1 cellular context compared by ENCODE assay signal in genomic region chr22:48690583-48691317, GRCh38.
TF ChIP-seq lines count a peak whose summit lies in the region.

No MANE protein-coding gene starts in this region.

TF ChIP-seq in HepG2, 621 proteins besides CTCF, POLR2A, EP300 and RAD21 (continued from another document):
- no peak for TF ChIP-seq ZNF512B (CRISPR knock-in tag; IDR thresholded peaks at IDR 0.05; ENCODE audit: borderline replicate concordance)
- no peak for TF ChIP-seq SOX6 (IDR thresholded peaks at IDR 0.05)
- no peak for TF ChIP-seq SOX6 (CRISPR knock-in tag; IDR thresholded peaks at IDR 0.05)
- 0 out of 2 replicates have a peak, but pooled peaks have one; percentile 29 for TF ChIP-seq ZNF230 (CRISPR knock-in tag; IDR thresholded peaks at IDR 0.05)
- no peak for TF ChIP-seq MXI1 (IDR thresholded peaks at IDR 0.05; ENCODE audit: borderline replicate concordance, low read depth, low read length)
- TF ChIP-seq YEATS2 (CRISPR knock-in tag; IDR thresholded peaks at IDR 0.05; ENCODE audit: borderline replicate concordance), result no peak
- no peak for TF ChIP-seq ZNF335 (CRISPR knock-in tag; IDR thresholded peaks at IDR 0.05)
- TF ChIP-seq ZNF143 (CRISPR knock-in tag; IDR thresholded peaks at IDR 0.05), result no peak
- TF ChIP-seq MAX (IDR thresholded peaks at IDR 0.05), result no peak; the same call in 1 of the 2 replicates
- TF ChIP-seq ZHX2 (IDR thresholded peaks at IDR 0.05; ENCODE audit: low read depth), result no peak
- TF ChIP-seq ZHX2 (CRISPR knock-in tag; IDR thresholded peaks at IDR 0.05; ENCODE audit: borderline replicate concordance), result no peak
- TF ChIP-seq GFI1 (CRISPR knock-in tag; IDR thresholded peaks at IDR 0.05; ENCODE audit: borderline replicate concordance), result no peak
- TF ChIP-seq ZNF687 (CRISPR knock-in tag; IDR thresholded peaks at IDR 0.05), result peak; percentile 94
- no peak for TF ChIP-seq SYNCRIP (IDR thresholded peaks at IDR 0.05; ENCODE audit: insufficient read depth, low read depth, low read length)
- TF ChIP-seq, protein P1, sequence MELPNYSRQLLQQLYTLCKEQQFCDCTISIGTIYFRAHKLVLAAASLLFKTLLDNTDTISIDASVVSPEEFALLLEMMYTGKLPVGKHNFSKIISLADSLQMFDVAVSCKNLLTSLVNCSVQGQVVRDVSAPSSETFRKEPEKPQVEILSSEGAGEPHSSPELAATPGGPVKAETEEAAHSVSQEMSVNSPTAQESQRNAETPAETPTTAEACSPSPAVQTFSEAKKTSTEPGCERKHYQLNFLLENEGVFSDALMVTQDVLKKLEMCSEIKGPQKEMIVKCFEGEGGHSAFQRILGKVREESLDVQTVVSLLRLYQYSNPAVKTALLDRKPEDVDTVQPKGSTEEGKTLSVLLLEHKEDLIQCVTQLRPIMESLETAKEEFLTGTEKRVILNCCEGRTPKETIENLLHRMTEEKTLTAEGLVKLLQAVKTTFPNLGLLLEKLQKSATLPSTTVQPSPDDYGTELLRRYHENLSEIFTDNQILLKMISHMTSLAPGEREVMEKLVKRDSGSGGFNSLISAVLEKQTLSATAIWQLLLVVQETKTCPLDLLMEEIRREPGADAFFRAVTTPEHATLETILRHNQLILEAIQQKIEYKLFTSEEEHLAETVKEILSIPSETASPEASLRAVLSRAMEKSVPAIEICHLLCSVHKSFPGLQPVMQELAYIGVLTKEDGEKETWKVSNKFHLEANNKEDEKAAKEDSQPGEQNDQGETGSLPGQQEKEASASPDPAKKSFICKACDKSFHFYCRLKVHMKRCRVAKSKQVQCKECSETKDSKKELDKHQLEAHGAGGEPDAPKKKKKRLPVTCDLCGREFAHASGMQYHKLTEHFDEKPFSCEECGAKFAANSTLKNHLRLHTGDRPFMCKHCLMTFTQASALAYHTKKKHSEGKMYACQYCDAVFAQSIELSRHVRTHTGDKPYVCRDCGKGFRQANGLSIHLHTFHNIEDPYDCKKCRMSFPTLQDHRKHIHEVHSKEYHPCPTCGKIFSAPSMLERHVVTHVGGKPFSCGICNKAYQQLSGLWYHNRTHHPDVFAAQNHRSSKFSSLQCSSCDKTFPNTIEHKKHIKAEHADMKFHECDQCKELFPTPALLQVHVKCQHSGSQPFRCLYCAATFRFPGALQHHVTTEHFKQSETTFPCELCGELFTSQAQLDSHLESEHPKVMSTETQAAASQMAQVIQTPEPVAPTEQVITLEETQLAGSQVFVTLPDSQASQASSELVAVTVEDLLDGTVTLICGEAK (IDR thresholded peaks at IDR 0.05), result no peak
- TF ChIP-seq, protein P1 (CRISPR knock-in tag; IDR thresholded peaks at IDR 0.05), result no peak
- 0 out of 2 replicates have a peak, but pooled peaks have one; percentile 48 for TF ChIP-seq IRF9 (CRISPR knock-in tag; IDR thresholded peaks at IDR 0.05; ENCODE audit: borderline replicate concordance)
- TF ChIP-seq FOSL2 (CRISPR knock-in tag; IDR thresholded peaks at IDR 0.05), result no peak
- TF ChIP-seq ZNF672 (CRISPR knock-in tag; IDR thresholded peaks at IDR 0.05), result no peak
- peak; percentile 42; the same call in 1 of the 2 replicates for TF ChIP-seq NR2F2 (IDR thresholded peaks at IDR 0.05; ENCODE audit: borderline replicate concordance, low read depth)
- TF ChIP-seq ZEB1 (IDR thresholded peaks at IDR 0.05; ENCODE audit: insufficient replicate concordance, low read depth), result no peak
- TF ChIP-seq ZNF768 (CRISPR knock-in tag; IDR thresholded peaks at IDR 0.05), result no peak
- no peak for TF ChIP-seq ZNF674 (CRISPR knock-in tag; IDR thresholded peaks at IDR 0.05; ENCODE audit: low read depth)
- TF ChIP-seq EHMT2 (IDR thresholded peaks at IDR 0.05; ENCODE audit: borderline replicate concordance, low read depth, low read length), result no peak
- TF ChIP-seq SAFB2 (CRISPR knock-in tag; IDR thresholded peaks at IDR 0.05; ENCODE audit: borderline replicate concordance, low read depth), result no peak
- no peak for TF ChIP-seq ZBTB1 (CRISPR knock-in tag; IDR thresholded peaks at IDR 0.05; ENCODE audit: borderline replicate concordance)
- no peak for TF ChIP-seq ZNF761 (CRISPR knock-in tag; conservative IDR thresholded peaks at IDR 0.05)
- TF ChIP-seq ZNF558 (CRISPR knock-in tag; IDR thresholded peaks at IDR 0.05; ENCODE audit: borderline replicate concordance), result no peak
